8 cellular contexts compared by ENCODE assay signal in genomic region chr3:197154-197855, GRCh38. TPM values are rescaled to one million over a fixed set of nuclear protein-coding genes. Genes with fewer than 3 reads are reported as not detected.
DNase-seq lines count a peak whose midpoint lies in the region; ATAC-seq and TF ChIP-seq lines count a peak whose summit lies in the region.

No MANE protein-coding gene starts in this region.

- peak overlapping the region; percentile 34 to 84 (median 70) for H3K4me3 ChIP-seq in dorsolateral prefrontal cortex

- H3K4me3 Mint-ChIP-seq in CD14-positive monocyte (peak overlapping the region in 1 of 2 donors; percentile 71), nephron progenitor cell (peak overlapping the region; percentile 85)
- no peak overlapping the region for H3K4me3 Mint-ChIP-seq in activated CD4-positive, alpha-beta T cell treated with anti-CD3 and anti-CD28 coated beads, Interleukin-2, amount 10 ng/mL, durations not matched to agents 7 days and 5 days

- intact Hi-C loops in CD14-positive monocyte (cut with micrococcal nuclease) (no loop called here), dorsolateral prefrontal cortex (cut with DNase I) (loop anchor here in 1 of 2 donors (5.0 kb wide), 1 partner anchor 155 kb away; no protein-coding TSS in a partner anchor)

- H3K27ac Mint-ChIP-seq in CD14-positive monocyte (no peak overlapping the region), nephron progenitor cell (no peak overlapping the region)
- H3K27ac Mint-ChIP-seq in activated CD4-positive, alpha-beta T cell treated with anti-CD3 and anti-CD28 coated beads, Interleukin-2, amount 10 ng/mL, durations not matched to agents 7 days and 5 days = no peak overlapping the region

- TF ChIP-seq CTCF in CD14-positive monocyte (IDR thresholded peaks at IDR 0.05) (no peak), dorsolateral prefrontal cortex (IDR thresholded peaks at IDR 0.05 in 54 of 56, conservative IDR thresholded peaks at IDR 0.05 in 2 of 56; ENCODE audit: low read depth in 1 of 56, partially characterized antibody in 56 of 56) (no peak), nephron progenitor cell (IDR thresholded peaks at IDR 0.05) (no peak)

- CTCF ChIA-PET in activated CD4-positive, alpha-beta T cell treated with anti-CD3 and anti-CD28 coated beads, Interleukin-2, amount 10 ng/mL, durations not matched to agents 7 days and 5 days (lab: Charles Lee) = no interaction called here

- peaks cover 31 to 46% (median 31%) of the 10 kb centered on the region in 3 donors for H3K27me3 Mint-ChIP-seq in CD14-positive monocyte (ENCODE audit: low read depth in 3 of 3)
- peaks cover 38% of the 10 kb centered on the region for H3K27me3 Mint-ChIP-seq in nephron progenitor cell (ENCODE audit: low read depth, poor library complexity)
- peaks cover 20% of the 10 kb centered on the region for H3K27me3 Mint-ChIP-seq in activated CD4-positive, alpha-beta T cell treated with anti-CD3 and anti-CD28 coated beads, Interleukin-2, amount 10 ng/mL, durations not matched to agents 7 days and 5 days

- peak; percentile 20 for ATAC-seq in HG02588 (IDR thresholded peaks at IDR 0.05; ENCODE audit: unreplicated experiment)

- peak overlapping the region in 58 of 59 donors; percentile 36 to 97 (median 88) for H3K27ac ChIP-seq in dorsolateral prefrontal cortex

- H3K9me3 Mint-ChIP-seq in CD14-positive monocyte (peaks cover 0 to 25% (median 9%) of the 10 kb centered on the region in 7 donors), nephron progenitor cell (no peaks in the 10 kb centered on the region)
- H3K9me3 Mint-ChIP-seq in activated CD4-positive, alpha-beta T cell treated with anti-CD3 and anti-CD28 coated beads, Interleukin-2, amount 10 ng/mL, durations not matched to agents 7 days and 5 days = peaks cover 2% of the 10 kb centered on the region

- in situ Hi-C loops in ACHN (cut with HindIII; ENCODE audit: low pct_ligation_motif_present, low pct_unique_long_range_greater_than_20kb, low sequenced_read_pairs) = no loop called here

- peaks cover 0 to 62% (median 8%) of the 10 kb centered on the region in 45 donors for H3K27me3 ChIP-seq in dorsolateral prefrontal cortex

- DNase-seq in CD14-positive monocyte (ENCODE audit: low spot score) (peak; percentile 45), dorsolateral prefrontal cortex (peak in 6 of 10 donors; percentile 9 to 56 (median 48)), nephron progenitor cell (peak; percentile 78), HPDE6-E6E7 (ENCODE audit: extremely low spot score) (no peak), ACHN (no peak), iPS-NIHi7 (ENCODE audit: extremely low spot score) (no peak)
- DNase-seq in activated CD4-positive, alpha-beta T cell treated with anti-CD3 and anti-CD28 coated beads, Interleukin-2, amount 10 ng/mL, durations not matched to agents 7 days and 5 days = no peak

- H3K4me1 Mint-ChIP-seq in CD14-positive monocyte (no peaks in the 10 kb centered on the region), nephron progenitor cell (peaks cover 6% of the 10 kb centered on the region)
- H3K4me1 Mint-ChIP-seq in activated CD4-positive, alpha-beta T cell treated with anti-CD3 and anti-CD28 coated beads, Interleukin-2, amount 10 ng/mL, durations not matched to agents 7 days and 5 days = peaks cover 3% of the 10 kb centered on the region

- H3K36me3 Mint-ChIP-seq in CD14-positive monocyte = peaks cover 0 to 5% of the 10 kb centered on the region in 2 donors
- no peaks in the 10 kb centered on the region for H3K36me3 Mint-ChIP-seq in nephron progenitor cell (ENCODE audit: low read depth)
- H3K36me3 Mint-ChIP-seq in activated CD4-positive, alpha-beta T cell treated with anti-CD3 and anti-CD28 coated beads, Interleukin-2, amount 10 ng/mL, durations not matched to agents 7 days and 5 days (ENCODE audit: low read depth) = peaks cover 3% of the 10 kb centered on the region

- POLR2A ChIA-PET in activated CD4-positive, alpha-beta T cell treated with anti-CD3 and anti-CD28 coated beads, Interleukin-2, amount 10 ng/mL, durations not matched to agents 7 days and 5 days (lab: Charles Lee) = no interaction called here

RNA-seq across cellular contexts. Expression of gene CHL1, which starts 0.7 kb away (rescaled TPM):
- polyA plus RNA-seq in CD14-positive monocyte = not detected
- 100 to 1,000 TPM; 103 to 415 (median 260) TPM for total RNA-seq in dorsolateral prefrontal cortex
- total RNA-seq in activated CD4-positive, alpha-beta T cell treated with anti-CD3 and anti-CD28 coated beads, Interleukin-2, amount 10 ng/mL, durations not matched to agents 7 days and 5 days = not detected

Comparison
In these comparisons a context has a peak if more than half of its experiments do, and no peak if none do; other contexts are left out.
1. DNase-seq: peak in CD14-positive monocyte (single experiment), dorsolateral prefrontal cortex (6 of 10) and nephron progenitor cell (single experiment); none in HPDE6-E6E7 (single experiment), ACHN (single experiment), activated CD4-positive, alpha-beta T cell treated with anti-CD3 and anti-CD28 coated beads, Interleukin-2, amount 10 ng/mL, durations not matched to agents 7 days and 5 days (single experiment) and iPS-NIHi7 (single experiment).
2. RNA of gene CHL1, which starts 0.7 kb away (total RNA-seq): 103 to 415 TPM in dorsolateral prefrontal cortex; not detected in activated CD4-positive, alpha-beta T cell treated with anti-CD3 and anti-CD28 coated beads, Interleukin-2, amount 10 ng/mL, durations not matched to agents 7 days and 5 days; every median in the first group is over 100 times any median in the second.